Comparison of ENCODE assay signal across 19 cellular contexts in genomic region chr10:6061056-6061455, GRCh38. TPM values are rescaled to one million over a fixed set of nuclear protein-coding genes. Genes with fewer than 3 reads are reported as not detected.
DNase-seq lines count a peak whose midpoint lies in the region; ATAC-seq and TF ChIP-seq lines count a peak whose summit lies in the region.
"Had no signal": no experiment of that assay in that cellular context is flagged by ENCODE, and none has a peak within 500 bp of the region (broad histone marks: within the 10 kb centered on the region; RNA-seq: fewer than 3 reads in every experiment).

No MANE protein-coding gene starts in this region.

- peaks cover 13% of the 10 kb centered on the region; the same call in 1 of the 2 replicates for H3K36me3 ChIP-seq in OCI-LY7 (ENCODE audit: insufficient read depth, low read length)

- POLR2A ChIA-PET in OCI-LY7 (lab: Charles Lee): interaction anchor here (0.7 to 2.0 kb wide), 5 partner anchors 10 to 28 kb away, joined by 3 to 23 read pairs (median 5); no protein-coding TSS in a partner anchor

- H3K79me2 ChIP-seq in OCI-LY7 (ENCODE audit: insufficient read depth, low read depth, low read length): peaks cover 41% of the 10 kb centered on the region; the same call in 1 of the 2 replicates

- peaks cover 71% of the 10 kb centered on the region for H3K4me1 ChIP-seq in OCI-LY7 (ENCODE audit: insufficient read depth, low read length, poor library complexity, severe bottlenecking)

- H3K27ac ChIP-seq in OCI-LY7 (ENCODE audit: low read depth, low read length, poor library complexity, severe bottlenecking): peak overlapping the region; percentile 62
- H3K27ac ChIP-seq: 22Rv1 had no signal

- BruUV-seq in OCI-LY7 (replicated peaks; lab: Mats Ljungman, UMichigan): no TSS peak

- H3K27ac Mint-ChIP-seq in T-helper 1 cell treated with Interleukin-12 subunit alpha and Interleukin-12 subunit beta and Interleukin-4 antibody, amounts not matched to agents 30 μg/mL and 1 μg/mL, for 36 hours: peak overlapping the region; percentile 93
- H3K27ac Mint-ChIP-seq in activated naive CD8-positive, alpha-beta T cell: peak overlapping the region; percentile 99
- H3K27ac Mint-ChIP-seq: CD14-positive monocyte had no signal

- peaks cover 3% of the 10 kb centered on the region for H3K9me3 Mint-ChIP-seq in T-helper 1 cell treated with Interleukin-12 subunit alpha and Interleukin-12 subunit beta and Interleukin-4 antibody, amounts not matched to agents 30 μg/mL and 1 μg/mL, for 36 hours
- H3K9me3 Mint-ChIP-seq in activated naive CD8-positive, alpha-beta T cell (ENCODE audit: low read depth): no peaks in the 10 kb centered on the region

- no peaks in the 10 kb centered on the region for H3K9me2 ChIP-seq in OCI-LY7 (ENCODE audit: insufficient read depth, low read length)

- no peaks in the 10 kb centered on the region for H3K9me3 ChIP-seq in OCI-LY7 (ENCODE audit: low read length)

- H2AFZ ChIP-seq in OCI-LY7 (ENCODE audit: low read length): no peak overlapping the region

- H3K36me3 Mint-ChIP-seq in T-helper 1 cell treated with Interleukin-12 subunit alpha and Interleukin-12 subunit beta and Interleukin-4 antibody, amounts not matched to agents 30 μg/mL and 1 μg/mL, for 36 hours (ENCODE audit: low read depth): peaks cover 46% of the 10 kb centered on the region
- peaks cover 34% of the 10 kb centered on the region for H3K36me3 Mint-ChIP-seq in activated naive CD8-positive, alpha-beta T cell
- H3K36me3 Mint-ChIP-seq: CD14-positive monocyte had no signal

- peak overlapping the region; percentile 78 for H3K4me3 ChIP-seq in OCI-LY7 (ENCODE audit: low read depth, low read length, poor library complexity, severe bottlenecking)

- intact Hi-C loops in OCI-LY7 (cut with micrococcal nuclease; ENCODE audit: unreplicated experiment) (loop anchor here (10.0 kb wide), 1 partner anchor 366 kb away; no protein-coding TSS in a partner anchor), posterior vena cava (cut with DNase I) (no loop called here)

- no peak for TF ChIP-seq CTCF in OCI-LY7 (conservative IDR thresholded peaks at IDR 0.05; ENCODE audit: low read length)

- no peak for DNase-seq in T-helper 1 cell
- DNase-seq in OCI-LY7 (ENCODE audit: low spot score): no peak
- DNase-seq in posterior vena cava (ENCODE audit: low spot score): peak; percentile 7
- no peak for DNase-seq in effector CD4-positive, alpha-beta T cell
- DNase-seq in glomerular visceral epithelial cell (ENCODE audit: extremely low spot score): no peak
- DNase-seq: cortex of kidney, head of caudate nucleus, NCI-H146, NCI-H345, SIG-M5 had no signal

- CTCF ChIA-PET in OCI-LY7 (lab: Charles Lee; ENCODE audit: unreplicated experiment): interaction anchor here (1.1 kb wide), 1 partner anchor 17 kb away, joined by 3 read pairs; no protein-coding TSS in a partner anchor

- H4K20me1 ChIP-seq in OCI-LY7 (ENCODE audit: insufficient read depth, low read length): no peaks in the 10 kb centered on the region

- peak overlapping the region; percentile 87 for H3K4me3 Mint-ChIP-seq in T-helper 1 cell treated with Interleukin-12 subunit alpha and Interleukin-12 subunit beta and Interleukin-4 antibody, amounts not matched to agents 30 μg/mL and 1 μg/mL, for 36 hours
- H3K4me3 Mint-ChIP-seq in activated naive CD8-positive, alpha-beta T cell: peak overlapping the region; percentile 98
- H3K4me3 Mint-ChIP-seq: CD14-positive monocyte had no signal

- H3K27me3 Mint-ChIP-seq in T-helper 1 cell treated with Interleukin-12 subunit alpha and Interleukin-12 subunit beta and Interleukin-4 antibody, amounts not matched to agents 30 μg/mL and 1 μg/mL, for 36 hours (ENCODE audit: low read depth): no peaks in the 10 kb centered on the region
- no peaks in the 10 kb centered on the region for H3K27me3 Mint-ChIP-seq in activated naive CD8-positive, alpha-beta T cell

- no peak for ATAC-seq in GM19452 (IDR thresholded peaks at IDR 0.05; ENCODE audit: unreplicated experiment)
- ATAC-seq: esophagus mucosa had no signal

- H3K4me1 Mint-ChIP-seq in T-helper 1 cell treated with Interleukin-12 subunit alpha and Interleukin-12 subunit beta and Interleukin-4 antibody, amounts not matched to agents 30 μg/mL and 1 μg/mL, for 36 hours (ENCODE audit: low read depth): peaks cover 70% of the 10 kb centered on the region
- H3K4me1 Mint-ChIP-seq in activated naive CD8-positive, alpha-beta T cell (ENCODE audit: low read depth): peaks cover 60% of the 10 kb centered on the region

- peak overlapping the region; percentile 77 for H3K4me2 ChIP-seq in OCI-LY7 (ENCODE audit: low read length)

RNA-seq across cellular contexts. Expression of gene IL2RA, which starts 1.1 kb away (rescaled TPM):
- total RNA-seq in OCI-LY7 (2014; rRNA removed; shearing (Covaris generic)): 24.0 and 24.3 TPM in 2 replicates
- 22.3 and 27.5 TPM in 2 replicates for total RNA-seq in OCI-LY7 (2022)
- total RNA-seq in posterior vena cava: 1 to 10 TPM in 1 of 2 donors, under 1 TPM in 1; 0.81 to 6.4 TPM
- total RNA-seq: astrocyte, osteocyte, skeletal muscle tissue had no signal

RNA-seq across cellular contexts. Expression of gene RBM17, which starts 27.8 kb away (rescaled TPM):
- 103 and 152 TPM in 2 replicates for total RNA-seq in OCI-LY7 (2014; rRNA removed; shearing (Covaris generic))
- total RNA-seq in OCI-LY7 (2022) (248 and 266 TPM in 2 replicates), posterior vena cava (10 to 100 TPM; 58.9 to 68.3 TPM)
